ENCODE assay signal across 8 cellular contexts in genomic region chr5:98772415-98773213, GRCh38. TPM values are rescaled to one million over a fixed set of nuclear protein-coding genes. Genes with fewer than 3 reads are reported as not detected.
A peak's percentile ranks its signal among the peaks of the same experiment; 100 is the strongest.
DNase-seq lines count a peak whose midpoint lies in the region; ATAC-seq lines count a peak whose summit lies in the region.

No MANE protein-coding gene starts in this region.

- H2AK5ac ChIP-seq in mesendoderm (ENCODE audit: low read length): no peak overlapping the region

- H3K27ac Mint-ChIP-seq in effector memory CD8-positive, alpha-beta T cell: peak overlapping the region in 1 of 2 donors; percentile 82

- no peak overlapping the region for H2BK120ac ChIP-seq in mesendoderm (ENCODE audit: low read depth, low read length)

- H3K27ac ChIP-seq in mesendoderm (ENCODE audit: low read depth, low read length): peak overlapping the region; percentile 92

- H3K4me3 ChIP-seq in mesendoderm (ENCODE audit: low read length): peak overlapping the region; percentile 21

- no peaks in the 10 kb centered on the region for H3K27me3 ChIP-seq in mesendoderm (ENCODE audit: insufficient read depth, low read length, poor library complexity)

- peak overlapping the region; percentile 65 for H3K4me2 ChIP-seq in mesendoderm (ENCODE audit: low read length)

- H3K23ac ChIP-seq in mesendoderm (ENCODE audit: low read length): no peak overlapping the region

- peaks cover 4% of the 10 kb centered on the region for H3K79me1 ChIP-seq in mesendoderm (ENCODE audit: low read length)

- H3K79me2 ChIP-seq in mesendoderm (ENCODE audit: control insufficient read depth, insufficient read depth, low read length): peaks cover 34% of the 10 kb centered on the region

- no peak overlapping the region for H4K5ac ChIP-seq in mesendoderm (ENCODE audit: low read length)

- H2BK15ac ChIP-seq in mesendoderm (replicated peaks; ENCODE audit: low read depth): no peak overlapping the region

- no peak overlapping the region for H3K18ac ChIP-seq in mesendoderm (ENCODE audit: low read length)

- H3K27me3 Mint-ChIP-seq in effector memory CD8-positive, alpha-beta T cell: peaks cover 71 to 72% of the 10 kb centered on the region in 2 donors

- H3K36me3 Mint-ChIP-seq in effector memory CD8-positive, alpha-beta T cell (ENCODE audit: insufficient read depth): peaks cover 27% of the 10 kb centered on the region

- no peaks in the 10 kb centered on the region for H3K36me3 ChIP-seq in mesendoderm (ENCODE audit: control insufficient read depth, insufficient read depth, low read length)

- no CpG with 5 or more reads among the region's 34 CpGs for WGBS in mesendoderm (ENCODE audit: extremely low coverage, insufficient coverage, low lambda C conversion rate)

- peak overlapping the region; percentile 61 for H3K9ac ChIP-seq in mesendoderm (ENCODE audit: low read length)

- H2BK5ac ChIP-seq in mesendoderm (ENCODE audit: low read length): peak overlapping the region; percentile 19

- H4K8ac ChIP-seq in mesendoderm (ENCODE audit: low read depth, low read length): no peak overlapping the region

- H3K9me3 Mint-ChIP-seq in effector memory CD8-positive, alpha-beta T cell: no peaks in the 10 kb centered on the region

- ATAC-seq in HG02759 (IDR thresholded peaks at IDR 0.05; ENCODE audit: unreplicated experiment) (peak; percentile 18), GM18517 (IDR thresholded peaks at IDR 0.05; ENCODE audit: unreplicated experiment) (no peak)
- ATAC-seq in effector memory CD8-positive, alpha-beta T cell (replicated peaks): peak; percentile 20

- DNase-seq in Daoy (ENCODE audit: low read depth) (peak; percentile 91), NCI-H2171 treated with DMSO at 0.1 percent for 48 hours (lab: John Stamatoyannopoulos, UW) (peak; percentile 82), mesendoderm (peak; percentile 96)
- DNase-seq in activated CD4-positive, alpha-beta T cell treated with anti-CD3 and anti-CD28 coated beads, Interleukin-2, amount 50 U/mL, for 48 hours: peak; percentile 52 to 65
- peak in 1 of 3 experiments; percentile 3 for DNase-seq in effector memory CD8-positive, alpha-beta T cell
- peak; percentile 7 to 28 for DNase-seq in stimulated activated CD8-positive, alpha-beta memory T cell treated with anti-CD3 and anti-CD28 coated beads, Interleukin-2, amount 100 ng/mL, for 48 hours (ENCODE audit: low read depth in 2 of 2)

- peak overlapping the region; percentile 79 for H3K56ac ChIP-seq in mesendoderm (ENCODE audit: low read length)

- H3K4me3 Mint-ChIP-seq in effector memory CD8-positive, alpha-beta T cell: peak overlapping the region; percentile 95 to 96

- H3K4me1 Mint-ChIP-seq in effector memory CD8-positive, alpha-beta T cell (ENCODE audit: low read depth in 2 of 2): peaks cover 45 to 51% of the 10 kb centered on the region in 2 donors

- no peak overlapping the region for H3K4ac ChIP-seq in mesendoderm (ENCODE audit: low read depth, low read length)

- peaks cover 11% of the 10 kb centered on the region for H3K4me1 ChIP-seq in mesendoderm (ENCODE audit: control insufficient read depth, low read depth, low read length)

RNA-seq across cellular contexts. Expression of gene RGMB, which starts 0.8 kb away (rescaled TPM):
- 12.5 and 17.9 TPM in 2 replicates for total RNA-seq in Daoy (2014; rRNA removed; shearing (Covaris generic))
- polyA plus RNA-seq in mesendoderm (2013, experiment 1 of 2): 27.9 TPM
- 28.8 TPM for polyA plus RNA-seq in mesendoderm (2013, experiment 2 of 2)
